In the genomic region with DNA sequence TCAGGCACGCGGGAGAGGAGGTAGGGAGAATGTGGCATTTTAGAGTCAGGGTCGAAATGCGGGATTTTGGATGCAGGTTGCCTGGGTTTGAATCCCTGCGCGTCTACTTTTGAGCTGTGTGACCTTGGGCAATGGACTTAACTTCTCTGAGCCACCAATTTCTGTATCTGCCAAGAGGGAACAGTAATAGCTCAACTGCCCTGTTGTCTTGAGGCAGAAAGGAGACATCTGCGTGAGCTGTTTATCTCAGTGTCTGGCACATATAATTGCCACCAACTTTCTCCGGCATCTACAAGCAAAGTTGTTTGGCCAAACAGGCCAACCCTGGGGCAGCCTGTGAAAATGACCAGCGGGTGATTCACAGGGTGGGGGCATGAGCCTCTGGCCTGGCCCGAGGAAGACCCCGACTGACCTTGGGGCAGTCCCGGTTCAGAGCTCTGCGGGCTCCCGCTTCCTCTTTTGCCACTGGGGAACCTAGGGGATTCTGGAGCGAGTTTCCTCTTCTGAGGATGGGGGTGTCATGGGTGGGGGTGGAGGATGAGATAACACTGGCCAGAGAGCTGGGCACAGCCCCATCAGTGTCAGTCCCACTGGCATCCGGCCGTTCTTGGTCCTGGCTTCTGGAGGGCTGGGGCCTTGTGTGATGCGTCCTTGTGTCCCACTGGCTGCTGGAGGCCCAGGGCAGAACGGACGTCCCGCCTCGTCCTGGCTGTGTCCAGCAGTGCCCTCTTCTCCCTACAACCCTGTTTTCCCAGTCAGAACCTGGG, we compare ENCODE assay signal across 7 cellular contexts. TPM values are rescaled to one million over a fixed set of nuclear protein-coding genes. Genes with fewer than 3 reads are reported as not detected.
A peak's percentile ranks its signal among the peaks of the same experiment; 100 is the strongest.
DNase-seq lines count a peak whose midpoint lies in the region; ATAC-seq and TF ChIP-seq lines count a peak whose summit lies in the region.

No MANE protein-coding gene starts in this region.

- POLR2A ChIA-PET in T-cell (lab: Charles Lee), result interaction anchor here in 1 of 2 donors (0.6 kb wide), 1 partner anchor 19 kb away, joined by 3 read pairs; no protein-coding TSS in a partner anchor

- TF ChIP-seq CTCF in fibroblast of mammary gland (conservative IDR thresholded peaks at IDR 0.05; ENCODE audit: control insufficient read depth, insufficient read depth, low read depth, low read length) (no peak), neural progenitor cell (IDR thresholded peaks at IDR 0.05) (no peak)

- no peaks in the 10 kb centered on the region for H3K36me3 Mint-ChIP-seq in T-cell
- H3K36me3 Mint-ChIP-seq in neural progenitor cell, result no peaks in the 10 kb centered on the region

- H3K27ac ChIP-seq in neural progenitor cell, result no peak overlapping the region

- H3F3A ChIP-seq in neural progenitor cell (ENCODE audit: low read depth), result peaks cover 25% of the 10 kb centered on the region

- H3K79me2 ChIP-seq in neural progenitor cell (ENCODE audit: low read depth), result peaks cover 60% of the 10 kb centered on the region

- peak; percentile 59 for DNase-seq in H7
- DNase-seq in T-cell, result peak in 4 of 34 experiments; percentile 21 to 43 (median 26)
- peak; percentile 46 for DNase-seq in fibroblast of mammary gland (ENCODE audit: low read depth)
- DNase-seq in neural progenitor cell (ENCODE audit: low spot score), result no peak
- no peak for DNase-seq in RPMI8226

- H3K27me3 Mint-ChIP-seq in T-cell (no peaks in the 10 kb centered on the region), neural progenitor cell (ENCODE audit: insufficient read depth, low read depth) (peaks cover 6% of the 10 kb centered on the region)

- H3K4me1 ChIP-seq in neural progenitor cell, result peaks cover 32% of the 10 kb centered on the region

- H3K9ac ChIP-seq in neural progenitor cell, result peak overlapping the region; percentile 81

- H3K4me3 ChIP-seq in H7 (ENCODE audit: insufficient read depth, low read depth, low read length) (peak overlapping the region; percentile 85), fibroblast of mammary gland (ENCODE audit: control insufficient read depth, low read depth, low read length) (peak overlapping the region; percentile 56), neural progenitor cell (peak overlapping the region; percentile 98)

- H3K4me2 ChIP-seq in neural progenitor cell, result peak overlapping the region; percentile 89

- H4K20me1 ChIP-seq in neural progenitor cell (ENCODE audit: low read depth), result peaks cover 57% of the 10 kb centered on the region

- no peaks in the 10 kb centered on the region for H3K9me3 ChIP-seq in neural progenitor cell (ENCODE audit: low read depth)

- H3K4me1 Mint-ChIP-seq in T-cell, result peaks cover 68 to 77% (median 73%) of the 10 kb centered on the region in 3 donors
- peaks cover 38% of the 10 kb centered on the region for H3K4me1 Mint-ChIP-seq in neural progenitor cell

- H3K36me3 ChIP-seq in H7 (replicated peaks; ENCODE audit: control insufficient read depth, insufficient read depth, low read length) (no peaks in the 10 kb centered on the region; the same call in 1 of the 2 replicates), neural progenitor cell (no peaks in the 10 kb centered on the region)

- CTCF ChIA-PET in T-cell (lab: Charles Lee), result interaction anchor here in 1 of 2 donors (1.0 kb wide), 1 partner anchor 315 kb away, joined by 3 read pairs; no protein-coding TSS in a partner anchor

- H2AFZ ChIP-seq in neural progenitor cell (replicated peaks), result no peak overlapping the region

- H3K27ac Mint-ChIP-seq in T-cell, result peak overlapping the region; percentile 92
- H3K27ac Mint-ChIP-seq in neural progenitor cell, result no peak overlapping the region

- no peaks in the 10 kb centered on the region for H3K9me3 Mint-ChIP-seq in T-cell
- no peaks in the 10 kb centered on the region for H3K9me3 Mint-ChIP-seq in neural progenitor cell

- H3K27me3 ChIP-seq in H7 (ENCODE audit: control insufficient read depth, insufficient read depth, low read length) (no peaks in the 10 kb centered on the region; the same call in 1 of the 2 replicates), neural progenitor cell (no peaks in the 10 kb centered on the region)

- H3K4me3 Mint-ChIP-seq in T-cell (peak overlapping the region; percentile 82 to 83 (median 83)), neural progenitor cell (peak overlapping the region; percentile 90)

- no peak for ATAC-seq in T-cell (replicated peaks in 1 of 4)
- no peak for ATAC-seq in GM21723 (IDR thresholded peaks at IDR 0.05; ENCODE audit: unreplicated experiment)
- no peak for ATAC-seq in HG03571 (IDR thresholded peaks at IDR 0.05; ENCODE audit: unreplicated experiment)

RNA-seq across cellular contexts. Expression of a gene that starts 1.3 kb away (rescaled TPM):
- total RNA-seq in H7 (2014; rRNA removed; shearing (Covaris generic)), result 34.1 and 34.9 TPM in 2 replicates
- total RNA-seq in T-cell, result 10 to 100 TPM; 17.4 to 56.2 (median 22.7) TPM
- total RNA-seq in neural progenitor cell (ENCODE audit: low replicate concordance), result 48.7 and 84.2 TPM in 2 replicates

Comparison
In these comparisons a context has a peak if more than half of its experiments do, and no peak if none do; other contexts are left out.
1. DNase-seq: peak in H7 (single experiment) and fibroblast of mammary gland (single experiment); none in neural progenitor cell (single experiment) and RPMI8226 (single experiment).
2. Peak in every context shown above with its lines, with median percentiles within 50 percentile points of each other: H3K4me3 ChIP-seq.